ENCODE assay signal across 8 cellular contexts in the genomic region with DNA sequence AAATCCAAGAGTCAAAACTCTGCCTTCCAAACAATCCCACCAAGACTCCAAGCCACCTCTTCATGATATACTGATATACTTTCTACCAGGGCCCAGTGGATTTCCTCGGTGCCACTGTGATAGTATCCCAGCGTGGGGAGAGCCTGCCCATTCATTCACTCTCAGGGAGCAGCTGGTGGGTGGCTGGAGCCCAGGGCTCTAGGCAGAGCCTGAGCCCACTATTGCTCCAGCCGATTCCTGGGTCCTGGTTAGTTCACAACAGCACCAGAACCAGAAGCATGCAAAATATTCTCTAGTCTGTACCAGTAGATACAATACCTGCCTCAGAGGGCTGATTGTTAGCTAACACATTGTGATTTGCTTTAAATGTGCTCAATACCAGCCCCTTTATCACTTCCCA. TPM values are rescaled to one million over a fixed set of nuclear protein-coding genes. Genes with fewer than 3 reads are reported as not detected.
DNase-seq lines count a peak whose midpoint lies in the region; ATAC-seq, FAIRE-seq and TF ChIP-seq lines count a peak whose summit lies in the region.

No MANE protein-coding gene starts in this region.

- peak overlapping the region; percentile 83 for H3K9ac ChIP-seq in GM12878 (ENCODE audit: control insufficient read depth, insufficient read depth, low read length)

- TF ChIP-seq POLR2A in GM12878 (IDR thresholded peaks at IDR 0.05; ENCODE audit: low read depth, low read length), result no peak

- intact Hi-C loops in left ventricle myocardium inferior (cut with micrococcal nuclease) (no loop called here), left ventricle myocardium superior (cut with micrococcal nuclease) (no loop called here), GM12878 (cut with micrococcal nuclease; ENCODE audit: unreplicated experiment) (no loop called here), aorta (cut with DNase I) (no loop called here)

- no peak for TF ChIP-seq EP300 in GM12878 (IDR thresholded peaks at IDR 0.05; ENCODE audit: borderline replicate concordance in 1 of 2, control insufficient read depth in 1 of 2, low read depth in 2 of 2, low read length in 2 of 2)

- no peaks in the 10 kb centered on the region for H4K20me1 ChIP-seq in GM12878 (ENCODE audit: control insufficient read depth, insufficient read depth)

- no peaks in the 10 kb centered on the region for H3K9me3 ChIP-seq in left ventricle myocardium inferior (replicated peaks)
- H3K9me3 ChIP-seq in GM12878 (replicated peaks; ENCODE audit: control insufficient read depth, insufficient read depth, low read length), result no peaks in the 10 kb centered on the region
- no peaks in the 10 kb centered on the region for H3K9me3 ChIP-seq in mesodermal cell (ENCODE audit: control insufficient read depth, low read length)
- H3K9me3 ChIP-seq in aorta (ENCODE audit: control insufficient read depth, low read length), result no peaks in the 10 kb centered on the region

- no TSS peak for BruUV-seq in GM12878 (replicated peaks; lab: Mats Ljungman, UMichigan)

- FAIRE-seq in GM12878 (lab: Jason Lieb, UNC), result no peak

- H3K27me3 ChIP-seq in left ventricle myocardium inferior (ENCODE audit: low read depth), result no peaks in the 10 kb centered on the region
- no peaks in the 10 kb centered on the region for H3K27me3 ChIP-seq in GM12878 (replicated peaks in 1 of 2; ENCODE audit: control insufficient read depth in 2 of 2, insufficient read depth in 2 of 2, low read length in 1 of 2)
- no peaks in the 10 kb centered on the region for H3K27me3 ChIP-seq in aorta (ENCODE audit: control insufficient read depth in 1 of 2, insufficient read depth in 2 of 2, low read length in 1 of 2)

- CTCF ChIA-PET in GM12878 (lab: Yijun Ruan, JAX), result interaction anchor here (1.4 to 11.0 kb wide), 4 partner anchors 21 to 70 kb away, joined by 5 to 198 read pairs (median 17); no protein-coding TSS in a partner anchor

- H3K79me2 ChIP-seq in GM12878 (ENCODE audit: control insufficient read depth, insufficient read depth, low read length), result peaks cover 29% of the 10 kb centered on the region

- H2AFZ ChIP-seq in GM12878 (ENCODE audit: control insufficient read depth, low read depth, low read length), result no peak overlapping the region

- peak overlapping the region; percentile 98 for H3K4me2 ChIP-seq in GM12878 (ENCODE audit: control insufficient read depth, insufficient read depth)

- RAD21 ChIA-PET in GM12878 (lab: Charles Lee; ENCODE audit: unreplicated experiment), result interaction anchor here (1.8 to 15.3 kb wide), 2 partner anchors 24 to 58 kb away, joined by 5 to 505 read pairs; no protein-coding TSS in a partner anchor

- H3K4me1 ChIP-seq in left ventricle myocardium inferior (peaks cover 67% of the 10 kb centered on the region), GM12878 (ENCODE audit: control insufficient read depth, insufficient read depth, low read length) (peaks cover 30% of the 10 kb centered on the region), mesodermal cell (ENCODE audit: control insufficient read depth, insufficient read depth, low read length, poor library complexity, severe bottlenecking) (peaks cover 38% of the 10 kb centered on the region), aorta (ENCODE audit: control insufficient read depth in 1 of 2, insufficient read depth in 2 of 2, low read length in 2 of 2) (peaks cover 2% of the 10 kb centered on the region in 2 donors)

- DNase-seq in left ventricle myocardium inferior, result no peak
- no peak for DNase-seq in left ventricle myocardium superior
- no peak for DNase-seq in GM12878 (ENCODE audit: low read depth, low spot score)
- DNase-seq in aorta, result no peak
- DNase-seq in COR-L47 (lab: John Stamatoyannopoulos, UW), result no peak
- DNase-seq in NCI-H1436 (lab: John Stamatoyannopoulos, UW), result no peak

- no peaks in the 10 kb centered on the region for H3K36me3 ChIP-seq in left ventricle myocardium inferior
- H3K36me3 ChIP-seq in GM12878 (ENCODE audit: control insufficient read depth in 2 of 2, insufficient read depth in 2 of 2, low read length in 1 of 2), result no peaks in the 10 kb centered on the region; a peak in 1 of 4 replicates
- no peaks in the 10 kb centered on the region for H3K36me3 ChIP-seq in mesodermal cell (ENCODE audit: control insufficient read depth, insufficient read depth, low read length)
- H3K36me3 ChIP-seq in aorta (ENCODE audit: control insufficient read depth in 1 of 2, insufficient read depth in 2 of 2, low read length in 1 of 2), result no peaks in the 10 kb centered on the region

- TF ChIP-seq RAD21 in GM12878 (IDR thresholded peaks at IDR 0.05; ENCODE audit: insufficient read depth, low read depth, low read length), result no peak

- POLR2A ChIA-PET in GM12878 (lab: Charles Lee), result interaction anchor here (0.6 to 3.4 kb wide), 4 partner anchors 10 to 845 kb away, joined by 4 to 17 read pairs (median 5); a partner anchor contains a TSS

- in situ Hi-C loops in GM12878 (cut with MboI), result no loop called here

- H3K4me3 ChIP-seq in left ventricle myocardium inferior (peak overlapping the region; percentile 82), GM12878 (peak overlapping the region; percentile 95), mesodermal cell (ENCODE audit: extremely low read depth, insufficient read depth, low read length, poor library complexity, severe bottlenecking) (peak overlapping the region; percentile 24), aorta (ENCODE audit: low read length in 2 of 2) (peak overlapping the region; percentile 79 to 92)

- H3K27ac ChIP-seq in left ventricle myocardium inferior (replicated peaks) (peak overlapping the region; percentile 93), GM12878 (ENCODE audit: control insufficient read depth, insufficient read depth) (peak overlapping the region; percentile 83; the same call in 1 of the 2 replicates), mesodermal cell (ENCODE audit: low read depth, low read length, severe bottlenecking) (peak overlapping the region; percentile 54), aorta (ENCODE audit: low read depth in 1 of 2, low read length in 2 of 2) (peak overlapping the region; percentile 87 to 97)

- SMC1A ChIA-PET in GM12878 (lab: Charles Lee; ENCODE audit: uncharacterized antibody, unreplicated experiment), result interaction anchor here (1.5 to 18.7 kb wide), 4 partner anchors 9 to 58 kb away, joined by 3 to 514 read pairs (median 11); no protein-coding TSS in a partner anchor

- TF ChIP-seq CTCF in left ventricle myocardium inferior (IDR thresholded peaks at IDR 0.05; ENCODE audit: borderline replicate concordance) (no peak), GM12878 (IDR thresholded peaks at IDR 0.05 in 2 of 3, conservative IDR thresholded peaks at IDR 0.05 in 1 of 3; ENCODE audit: control insufficient read depth in 2 of 3, extremely low read depth in 1 of 3, insufficient read depth in 1 of 3, low read depth in 3 of 3, low read length in 3 of 3) (no peak)

- 51% methylated on average over 3 of the region's 3 CpGs for WGBS in GM12878 (ENCODE audit: insufficient coverage, insufficient replicate concordance, low lambda C conversion rate, missing lambda C conversion rate)
- 76 to 82% methylated on average over 3 of the region's 3 CpGs for WGBS in mesodermal cell (ENCODE audit: insufficient coverage in 2 of 2), 2 experiments
- WGBS in aorta, 2 donors, result 2 to 5% methylated on average over 3 of the region's 3 CpGs

- ATAC-seq in left ventricle myocardium superior (no peak), GM12878 (no peak; the same call in 2 of the 3 replicates), aorta (ENCODE audit: low FRiP score) (no peak), HG03025 (IDR thresholded peaks at IDR 0.05; ENCODE audit: low FRiP score, unreplicated experiment) (no peak)

RNA-seq across cellular contexts. Expression of a gene that starts 0.8 kb away (rescaled TPM):
- total RNA-seq in left ventricle myocardium inferior (41.0 TPM), left ventricle myocardium superior (41.4 TPM), GM12878 (2014; rRNA removed) (80.1 and 80.4 TPM in 2 replicates), GM12878 (2014; rRNA removed; fragmentation: Illumina TruSeq; extraction: Trizol) (61.2 and 63.3 TPM in 2 replicates), GM12878 (2021) (67.9 and 79.8 TPM in 2 replicates), aorta (1,000 to 10,000 TPM in 1 of 2 donors, 100 to 1,000 TPM in 1; 599 to 1,490 TPM)
- 25.4 and 32.7 TPM in 2 replicates for total RNA-seq in GM12878 (2013; cell fraction: nucleolus; rRNA removed)
- 25.1 TPM for polyA plus RNA-seq in GM12878 (2011; ENCODE audit: low read depth)
- polyA plus RNA-seq in GM12878 (2011; rRNA removed) (50.2 and 81.0 TPM in 2 replicates), GM12878 (2014; fragmentation: Illumina TruSeq; extraction: Trizol) (59.5 and 88.3 TPM in 2 replicates), GM12878 (2014; fragmentation: Nextera tagmentation; extraction: Ambion mirVana) (10 to 100 TPM; 23.4 to 24.3 TPM), GM12878 (2014; rRNA removed) (80.8 and 93.4 TPM in 2 replicates), GM12878 (2016; fragmentation: Nextera tagmentation; extraction: Ambion mirVana) (10 to 100 TPM; 94.4 to 99.2 TPM), aorta (100 to 1,000 TPM; 703 to 838 TPM)
- 102 and 110 TPM in 2 replicates for polyA plus RNA-seq in GM12878 (2011; cell fraction: cytosol; rRNA removed)
- 68.4 and 89.9 TPM in 2 replicates for polyA plus RNA-seq in GM12878 (2011; cell fraction: nucleus; rRNA removed)
- polyA plus RNA-seq in GM12878 (2012), result 32.9 and 33.6 TPM in 2 replicates
- polyA minus RNA-seq in GM12878 (2011; rRNA and poly(A)+ RNA removed), result 56.0 and 75.4 TPM in 2 replicates
- polyA minus RNA-seq in GM12878 (2011; cell fraction: cytosol; rRNA and poly(A)+ RNA removed), result 21.2 and 22.8 TPM in 2 replicates
- polyA minus RNA-seq in GM12878 (2011; cell fraction: nucleus; rRNA and poly(A)+ RNA removed), result 14.0 and 23.8 TPM in 2 replicates
- polyA plus RNA-seq in mesodermal cell (2013, experiment 1 of 2), result 73.2 TPM
- 56.8 TPM for polyA plus RNA-seq in mesodermal cell (2013, experiment 2 of 2)

RNA-seq across cellular contexts. Expression of a gene that starts 32.8 kb away (rescaled TPM):
- total RNA-seq in left ventricle myocardium inferior (74.8 TPM), left ventricle myocardium superior (63.3 TPM), GM12878 (2014; rRNA removed) (0.11 and 0.45 TPM in 2 replicates), GM12878 (2014; rRNA removed; fragmentation: Illumina TruSeq; extraction: Trizol) (0.09 and 0.64 TPM in 2 replicates), GM12878 (2021) (1.3 and 1.5 TPM in 2 replicates), aorta (100 to 1,000 TPM; 167 to 236 TPM)
- total RNA-seq in GM12878 (2013; cell fraction: nucleolus; rRNA removed), result 3.6 and 5.0 TPM in 2 replicates
- 0.21 TPM for polyA plus RNA-seq in GM12878 (2011; ENCODE audit: low read depth)
- polyA plus RNA-seq in GM12878 (2011; rRNA removed) (0.26 and 0.37 TPM in 2 replicates), GM12878 (2014; fragmentation: Illumina TruSeq; extraction: Trizol) (0.54 and 0.81 TPM in 2 replicates), GM12878 (2014; fragmentation: Nextera tagmentation; extraction: Ambion mirVana) (under 1 TPM; 0.04 to 0.05 TPM), GM12878 (2014; rRNA removed) (0.19 and 0.47 TPM in 2 replicates), GM12878 (2016; fragmentation: Nextera tagmentation; extraction: Ambion mirVana) (under 1 TPM; 0.35 to 0.45 TPM), aorta (10 to 100 TPM in 1 of 2 donors, 1 to 10 TPM in 1; 8.3 to 33.8 TPM)
- 0.17 and 0.25 TPM in 2 replicates for polyA plus RNA-seq in GM12878 (2011; cell fraction: cytosol; rRNA removed)
- polyA plus RNA-seq in GM12878 (2011; cell fraction: nucleus; rRNA removed), result 0.70 and 0.78 TPM in 2 replicates
- 0.38 and 0.62 TPM in 2 replicates for polyA plus RNA-seq in GM12878 (2012)
- polyA minus RNA-seq in GM12878 (2011; rRNA and poly(A)+ RNA removed), result 0.29 and 0.57 TPM in 2 replicates
- 0.52 and 0.80 TPM in 2 replicates for polyA minus RNA-seq in GM12878 (2011; cell fraction: cytosol; rRNA and poly(A)+ RNA removed)
- polyA minus RNA-seq in GM12878 (2011; cell fraction: nucleus; rRNA and poly(A)+ RNA removed), result 0.48 and 0.96 TPM in 2 replicates
- polyA plus RNA-seq in mesodermal cell (2013, experiment 1 of 2), result 56.2 TPM
- 48.2 TPM for polyA plus RNA-seq in mesodermal cell (2013, experiment 2 of 2)

RNA-seq across cellular contexts. Expression of a gene that starts 37.1 kb away (rescaled TPM):
- total RNA-seq in left ventricle myocardium inferior (21.1 TPM), left ventricle myocardium superior (20.4 TPM), GM12878 (2014; rRNA removed) (22.4 and 26.0 TPM in 2 replicates), GM12878 (2014; rRNA removed; fragmentation: Illumina TruSeq; extraction: Trizol) (6.4 and 7.7 TPM in 2 replicates), GM12878 (2021) (33.7 and 35.5 TPM in 2 replicates), aorta (10 to 100 TPM; 66.1 to 71.6 TPM)
- total RNA-seq in GM12878 (2013; cell fraction: nucleolus; rRNA removed), result 11.9 and 17.4 TPM in 2 replicates
- polyA plus RNA-seq in GM12878 (2011; ENCODE audit: low read depth), result 4.3 TPM
- polyA plus RNA-seq in GM12878 (2011; rRNA removed) (8.9 and 17.5 TPM in 2 replicates), GM12878 (2014; fragmentation: Illumina TruSeq; extraction: Trizol) (2.5 and 5.5 TPM in 2 replicates), GM12878 (2014; fragmentation: Nextera tagmentation; extraction: Ambion mirVana) (1 to 10 TPM in 1 of 2 experiments, under 1 TPM in 1; 0.60 to 2.0 TPM), GM12878 (2014; rRNA removed) (27.9 and 38.4 TPM in 2 replicates), GM12878 (2016; fragmentation: Nextera tagmentation; extraction: Ambion mirVana) (10 to 100 TPM; 47.5 to 57.4 TPM), aorta (10 to 100 TPM; 33.7 to 46.1 TPM)
- polyA plus RNA-seq in GM12878 (2011; cell fraction: cytosol; rRNA removed), result 17.5 and 43.7 TPM in 2 replicates
- 23.0 and 26.3 TPM in 2 replicates for polyA plus RNA-seq in GM12878 (2011; cell fraction: nucleus; rRNA removed)
- polyA plus RNA-seq in GM12878 (2012), result 12.6 and 18.7 TPM in 2 replicates
- polyA minus RNA-seq in GM12878 (2011; rRNA and poly(A)+ RNA removed), result 7.2 and 17.9 TPM in 2 replicates
- polyA minus RNA-seq in GM12878 (2011; cell fraction: cytosol; rRNA and poly(A)+ RNA removed), result 10.9 and 11.1 TPM in 2 replicates
- polyA minus RNA-seq in GM12878 (2011; cell fraction: nucleus; rRNA and poly(A)+ RNA removed), result 10.3 and 19.7 TPM in 2 replicates
- 71.4 TPM for polyA plus RNA-seq in mesodermal cell (2013, experiment 1 of 2)
- polyA plus RNA-seq in mesodermal cell (2013, experiment 2 of 2), result 50.9 TPM

Comparison
In these comparisons a context has a peak if more than half of its experiments do, and no peak if none do; other contexts are left out.
1. H3K4me3 ChIP-seq: peak in every context shown above with its lines; median percentile 95 in GM12878; 86 in aorta; 82 in left ventricle myocardium inferior; 24 in mesodermal cell.
2. RNA of a gene that starts 0.8 kb away (total RNA-seq): 599 to 1,490 TPM in aorta; 25.4 to 80.4 TPM in GM12878, 41.4 TPM in left ventricle myocardium superior (single experiment) and 41.0 TPM in left ventricle myocardium inferior (single experiment); every median in the first group is over 4 times any median in the second.
3. RNA of a gene that starts 32.8 kb away (total RNA-seq): 167 to 236 TPM in aorta, 74.8 TPM in left ventricle myocardium inferior (single experiment) and 63.3 TPM in left ventricle myocardium superior (single experiment); 0.09 to 5.0 TPM in GM12878; every median in the first group is over 10 times any median in the second.
4. Peak in every context shown above with its lines, with median percentiles within 50 percentile points of each other: H3K27ac ChIP-seq.